In the genomic region with DNA sequence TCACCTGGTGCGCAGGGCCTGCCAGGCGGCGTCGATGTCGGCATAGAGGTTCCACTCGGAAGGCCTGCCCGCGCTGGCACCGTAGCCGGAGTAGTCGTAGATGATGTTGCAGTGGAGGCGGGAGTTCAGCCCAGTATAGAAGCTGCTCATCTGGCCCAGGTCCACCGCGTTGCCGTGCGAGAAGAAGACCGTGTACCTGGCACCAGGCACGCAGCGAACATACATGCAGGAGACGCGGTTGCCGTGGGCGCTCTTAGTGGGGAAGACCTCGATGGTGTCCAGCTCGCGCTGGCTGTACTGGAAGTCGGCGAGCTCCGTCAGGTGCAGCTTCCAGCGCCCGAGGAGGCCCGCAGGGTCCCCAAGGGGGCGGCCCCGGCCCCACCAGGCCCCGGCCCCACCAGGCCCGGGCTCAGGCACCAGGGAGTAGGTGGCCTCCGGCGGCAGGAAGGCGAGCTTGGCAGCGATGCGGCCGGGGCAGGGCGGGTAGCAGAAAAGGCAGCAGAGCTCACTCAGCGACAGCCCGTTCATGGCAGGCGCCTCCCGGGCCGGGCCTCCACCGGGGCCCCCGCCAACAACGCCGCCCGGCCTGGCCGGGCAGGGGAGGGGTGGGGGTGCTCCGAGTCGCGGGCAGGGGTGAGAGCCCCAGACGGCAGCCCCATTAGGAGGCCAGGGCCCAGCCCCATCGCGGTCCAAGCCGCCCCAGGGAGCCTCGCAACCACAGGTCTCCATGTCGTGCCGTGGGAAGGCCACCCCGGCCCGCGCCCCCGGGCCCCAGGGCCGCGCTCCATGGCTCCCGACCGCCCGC, we compare ENCODE assay signal across 7 cellular contexts.
DNase-seq lines count a peak whose midpoint lies in the region; ATAC-seq and TF ChIP-seq lines count a peak whose summit lies in the region.
"Not testable (repeated sequence)": the region's sequence is repeated elsewhere in the genome, so short reads cannot be mapped to it uniquely, and the experiment has no call there.

No MANE protein-coding gene starts in this region.

- not testable (repeated sequence) for H3K79me2 ChIP-seq in osteoblast (ENCODE audit: insufficient read depth, low read length)

- H2AFZ ChIP-seq in osteoblast (ENCODE audit: low read length) = not testable (repeated sequence)

- intact Hi-C loops in esophagus muscularis mucosa (cut with DNase I); spleen (cut with DNase I; ENCODE audit: low total_unique reads): not testable (repeated sequence)

- not testable (repeated sequence) for H3K9me3 ChIP-seq in T-helper 17 cell (ENCODE audit: control insufficient read depth, low read length, poor library complexity, severe bottlenecking); esophagus muscularis mucosa; osteoblast (ENCODE audit: low read depth, low read length); spleen

- H3K4me2 ChIP-seq in osteoblast (ENCODE audit: insufficient read depth, low read length) = not testable (repeated sequence)

- H3K27me3 ChIP-seq in esophagus muscularis mucosa (peaks cover 0 to 38% (median 15%) of the 10 kb centered on the region in 4 donors), osteoblast (ENCODE audit: insufficient read depth, low read length) (peaks cover 40% of the 10 kb centered on the region), spleen (replicated peaks in 1 of 7) (peaks cover 0 to 40% (median 17%) of the 10 kb centered on the region in 7 donors)

- not testable (repeated sequence) for H3K27ac ChIP-seq in esophagus muscularis mucosa (replicated peaks in 1 of 4); osteoblast (ENCODE audit: low read depth, low read length)
- peak overlapping the region in 2 of 8 donors; percentile 21 to 39 for H3K27ac ChIP-seq in spleen

- not testable (repeated sequence) for H4K20me1 ChIP-seq in osteoblast (ENCODE audit: insufficient read depth, low read length)

- not testable (repeated sequence) for H3K36me3 Mint-ChIP-seq in T-helper 17 cell (ENCODE audit: low read depth); activated naive CD8-positive, alpha-beta T cell treated with anti-CD3 and anti-CD28 coated beads, Interleukin-2, amount 10 ng/mL, durations not matched to agents 7 days and 5 days

- H3K4me1 ChIP-seq in esophagus muscularis mucosa; osteoblast (ENCODE audit: insufficient read depth, low read length); spleen: not testable (repeated sequence)

- not testable (repeated sequence) for H3K27ac Mint-ChIP-seq in T-helper 17 cell; activated naive CD8-positive, alpha-beta T cell treated with anti-CD3 and anti-CD28 coated beads, Interleukin-2, amount 10 ng/mL, durations not matched to agents 7 days and 5 days

- in situ Hi-C loops in G401 (cut with HindIII; ENCODE audit: low sequenced_read_pairs) = not testable (repeated sequence)

- H3K4me3 ChIP-seq in esophagus muscularis mucosa (peak overlapping the region in 2 of 4 donors; percentile 23 to 35), spleen (peak overlapping the region in 4 of 8 donors; percentile 20 to 45 (median 24))
- H3K4me3 ChIP-seq in osteoblast (ENCODE audit: insufficient read depth, low read length) = not testable (repeated sequence)

- TF ChIP-seq EP300 in esophagus muscularis mucosa (IDR thresholded peaks at IDR 0.05) = not testable (repeated sequence)

- H3K9me3 Mint-ChIP-seq in activated naive CD8-positive, alpha-beta T cell treated with anti-CD3 and anti-CD28 coated beads, Interleukin-2, amount 10 ng/mL, durations not matched to agents 7 days and 5 days = not testable (repeated sequence)

- not testable (repeated sequence) for H3K4me1 Mint-ChIP-seq in T-helper 17 cell; activated naive CD8-positive, alpha-beta T cell treated with anti-CD3 and anti-CD28 coated beads, Interleukin-2, amount 10 ng/mL, durations not matched to agents 7 days and 5 days

- not testable (repeated sequence) for TF ChIP-seq CTCF in esophagus muscularis mucosa (IDR thresholded peaks at IDR 0.05); osteoblast (IDR thresholded peaks at IDR 0.05; ENCODE audit: extremely low read depth, low read depth, low read length); spleen (IDR thresholded peaks at IDR 0.05 in 8 of 11, conservative IDR thresholded peaks at IDR 0.05 in 3 of 11)

- peaks cover 17% of the 10 kb centered on the region for H3K27me3 Mint-ChIP-seq in T-helper 17 cell
- H3K27me3 Mint-ChIP-seq in activated naive CD8-positive, alpha-beta T cell treated with anti-CD3 and anti-CD28 coated beads, Interleukin-2, amount 10 ng/mL, durations not matched to agents 7 days and 5 days = peaks cover 38% of the 10 kb centered on the region

- TF ChIP-seq POLR2A in esophagus muscularis mucosa (IDR thresholded peaks at IDR 0.05; ENCODE audit: low read depth); spleen (IDR thresholded peaks at IDR 0.05): not testable (repeated sequence)

- ATAC-seq in T-helper 17 cell; activated naive CD8-positive, alpha-beta T cell treated with anti-CD3 and anti-CD28 coated beads, Interleukin-2, amount 10 ng/mL, durations not matched to agents 7 days and 5 days (ENCODE audit: low read depth): not testable (repeated sequence)

- H3K4me3 Mint-ChIP-seq in T-helper 17 cell = peak overlapping the region; percentile 36
- peak overlapping the region; percentile 37 for H3K4me3 Mint-ChIP-seq in activated naive CD8-positive, alpha-beta T cell treated with anti-CD3 and anti-CD28 coated beads, Interleukin-2, amount 10 ng/mL, durations not matched to agents 7 days and 5 days

- DNase-seq in G401 (ENCODE audit: low spot score) = peak; percentile 13
- DNase-seq in T-helper 17 cell; activated naive CD8-positive, alpha-beta T cell treated with anti-CD3 and anti-CD28 coated beads, Interleukin-2, amount 10 ng/mL, durations not matched to agents 7 days and 5 days: not testable (repeated sequence)
- DNase-seq in esophagus muscularis mucosa (ENCODE audit: extremely low spot score) = peak; percentile 42
- peak; percentile 26 for DNase-seq in left kidney (ENCODE audit: low read depth, low spot score)
- peak; percentile 22 for DNase-seq in osteoblast (ENCODE audit: insufficient read length, low spot score, missing footprints)
- peak; percentile 71 for DNase-seq in spleen

- not testable (repeated sequence) for H3K36me3 ChIP-seq in esophagus muscularis mucosa; osteoblast (ENCODE audit: insufficient read depth, low read length); spleen

- POLR2A ChIA-PET in activated naive CD8-positive, alpha-beta T cell treated with anti-CD3 and anti-CD28 coated beads, Interleukin-2, amount 10 ng/mL, durations not matched to agents 7 days and 5 days (lab: Charles Lee) = not testable (repeated sequence)

- WGBS in esophagus muscularis mucosa = 77% methylated on average over 23 of the region's 73 CpGs
- WGBS in spleen, 5 donors = 40 to 72% (median 55%) methylated on average over 33 to 73 of the region's 73 CpGs
